8 cellular contexts compared by ENCODE assay signal in genomic region chr5:95817430-95817829, GRCh38. TPM values are rescaled to one million over a fixed set of nuclear protein-coding genes. Genes with fewer than 3 reads are reported as not detected.
DNase-seq lines count a peak whose midpoint lies in the region; ATAC-seq and TF ChIP-seq lines count a peak whose summit lies in the region.

No MANE protein-coding gene starts in this region.

- H3K79me2 ChIP-seq in parathyroid adenoma = peaks cover 18% of the 10 kb centered on the region

- H3K27me3 Mint-ChIP-seq in T-helper 17 cell (no peaks in the 10 kb centered on the region), endothelial cell (ENCODE audit: unreplicated experiment) (peaks cover 8% of the 10 kb centered on the region)

- DNase-seq in ELF-1 (ENCODE audit: low read depth, low spot score) (peak; percentile 64), T-helper 17 cell (peak; percentile 30 to 38 (median 30)), endothelial cell (ENCODE audit: low spot score) (no peak), C1 segment of cervical spinal cord (lab: John Stamatoyannopoulos, UW) (no peak), SHP77 treated with DMSO at 0.1 percent for 48 hours (lab: John Stamatoyannopoulos, UW) (no peak), NCI-H1436 treated with DMSO at 0.1 percent for 48 hours (lab: John Stamatoyannopoulos, UW) (no peak)

- peaks cover 66% of the 10 kb centered on the region for H3K4me1 Mint-ChIP-seq in T-helper 17 cell
- peaks cover 45% of the 10 kb centered on the region for H3K4me1 Mint-ChIP-seq in endothelial cell (ENCODE audit: unreplicated experiment)

- peak overlapping the region; percentile 30 for H3K27ac ChIP-seq in parathyroid adenoma

- H3K9me3 ChIP-seq in T-helper 17 cell (ENCODE audit: control insufficient read depth, low read length, poor library complexity, severe bottlenecking) = no peaks in the 10 kb centered on the region
- no peaks in the 10 kb centered on the region for H3K9me3 ChIP-seq in parathyroid adenoma (ENCODE audit: control insufficient read depth, low read length)

- H3K4me3 ChIP-seq in parathyroid adenoma (ENCODE audit: low read depth, low read length) = no peak overlapping the region

- H3K27ac Mint-ChIP-seq in T-helper 17 cell = peak overlapping the region; percentile 98
- H3K27ac Mint-ChIP-seq in endothelial cell (ENCODE audit: unreplicated experiment) = peak overlapping the region; percentile 49

- TF ChIP-seq CTCF in endothelial cell (IDR thresholded peaks at IDR 0.05; ENCODE audit: unreplicated experiment) (no peak), parathyroid adenoma (IDR thresholded peaks at IDR 0.05) (no peak)

- peak overlapping the region; percentile 49 for H3K4me2 ChIP-seq in parathyroid adenoma (ENCODE audit: low read length)

- peaks cover 48% of the 10 kb centered on the region for H3K4me1 ChIP-seq in parathyroid adenoma

- no peaks in the 10 kb centered on the region for H3K27me3 ChIP-seq in parathyroid adenoma (ENCODE audit: control insufficient read depth, insufficient read depth, low read length)

- H3K4me3 Mint-ChIP-seq in T-helper 17 cell = peak overlapping the region; percentile 99
- H3K4me3 Mint-ChIP-seq in endothelial cell (ENCODE audit: unreplicated experiment) = no peak overlapping the region

- H3K9me3 Mint-ChIP-seq in endothelial cell (ENCODE audit: unreplicated experiment) = no peaks in the 10 kb centered on the region

- H3K36me3 ChIP-seq in parathyroid adenoma (ENCODE audit: control insufficient read depth, insufficient read depth, low read length) = no peaks in the 10 kb centered on the region

- no peak overlapping the region for H3K9ac ChIP-seq in parathyroid adenoma

- H3K36me3 Mint-ChIP-seq in T-helper 17 cell (ENCODE audit: low read depth) (peaks cover 27% of the 10 kb centered on the region), endothelial cell (ENCODE audit: low read depth, unreplicated experiment) (peaks cover 16% of the 10 kb centered on the region)

- H2AFZ ChIP-seq in parathyroid adenoma = no peak overlapping the region

- ATAC-seq in T-helper 17 cell (peak; percentile 63), HG03097 (IDR thresholded peaks at IDR 0.05; ENCODE audit: low FRiP score, unreplicated experiment) (no peak)

RNA-seq across cellular contexts. Expression of gene GLRX, which starts 5.1 kb away (rescaled TPM):
- total RNA-seq in T-helper 17 cell (10 to 100 TPM; 32.0 to 51.9 TPM), endothelial cell (ENCODE audit: unreplicated experiment) (27.5 TPM)

Comparison
In these comparisons a context has a peak if more than half of its experiments do, and no peak if none do; other contexts are left out.
1. DNase-seq: peak in ELF-1 (single experiment) and T-helper 17 cell (3 of 3); none in endothelial cell (single experiment), C1 segment of cervical spinal cord (0 of 14), SHP77 treated with DMSO at 0.1 percent for 48 hours (single experiment) and NCI-H1436 treated with DMSO at 0.1 percent for 48 hours (single experiment).